In genomic region chr19:2394054-2394668, GRCh38 we compare ENCODE assay signal across 12 cellular contexts. TPM values are rescaled to one million over a fixed set of nuclear protein-coding genes. Genes with fewer than 3 reads are reported as not detected.
DNase-seq lines count a peak whose midpoint lies in the region; ATAC-seq and TF ChIP-seq lines count a peak whose summit lies in the region.
"Had no signal": no experiment of that assay in that cellular context is flagged by ENCODE, and none has a peak within 500 bp of the region (broad histone marks: within the 10 kb centered on the region; RNA-seq: fewer than 3 reads in every experiment).

No MANE protein-coding gene starts in this region.

- H3K27ac Mint-ChIP-seq in activated T-cell treated with anti-CD3 and anti-CD28 coated beads, Interleukin-2, amount 50 U/mL, for 72 hours = no peak overlapping the region

- H3K9me3 ChIP-seq in OCI-LY3 (ENCODE audit: insufficient read depth, low read length) (no peaks in the 10 kb centered on the region), transverse colon (no peaks in the 10 kb centered on the region)

- H3K4me1 Mint-ChIP-seq in activated T-cell treated with anti-CD3 and anti-CD28 coated beads, Interleukin-2, amount 50 U/mL, for 72 hours (ENCODE audit: low read depth) = peaks cover 9% of the 10 kb centered on the region

- peak overlapping the region; percentile 50 for H3K9ac ChIP-seq in OCI-LY3 (ENCODE audit: low read length)

- intact Hi-C loops in transverse colon (cut with DNase I; ENCODE audit: low total_unique reads) = no loop called here

- peak overlapping the region; percentile 69 for H3K4me2 ChIP-seq in OCI-LY3 (ENCODE audit: low read length)

- H3K27ac ChIP-seq in OCI-LY3 (ENCODE audit: low read length) (no peak overlapping the region), transverse colon (peak overlapping the region; percentile 58 to 72 (median 66))

- peaks cover 6% of the 10 kb centered on the region for H3K27me3 Mint-ChIP-seq in activated T-cell treated with anti-CD3 and anti-CD28 coated beads, Interleukin-2, amount 50 U/mL, for 72 hours (ENCODE audit: low read depth)

- H3K4me3 ChIP-seq in OCI-LY3 (ENCODE audit: low read length) (peak overlapping the region; percentile 70), transverse colon (peak overlapping the region in 2 of 4 donors; percentile 15 to 33)

- TF ChIP-seq EP300 in transverse colon (IDR thresholded peaks at IDR 0.05; ENCODE audit: low read depth) = no peak

- no peaks in the 10 kb centered on the region for H3K36me3 Mint-ChIP-seq in activated T-cell treated with anti-CD3 and anti-CD28 coated beads, Interleukin-2, amount 50 U/mL, for 72 hours (ENCODE audit: insufficient read depth in 2 of 2)

- H3K27me3 ChIP-seq in OCI-LY3 (ENCODE audit: low read depth, low read length) = no peaks in the 10 kb centered on the region; the same call in 1 of the 2 replicates
- no peaks in the 10 kb centered on the region for H3K27me3 ChIP-seq in transverse colon

- H3K36me3 ChIP-seq in OCI-LY3 (replicated peaks; ENCODE audit: low read depth, low read length) = no peaks in the 10 kb centered on the region
- H3K36me3 ChIP-seq in transverse colon = no peaks in the 10 kb centered on the region
- H3K36me3 ChIP-seq: WERI-Rb-1 had no signal

- H3K4me3 Mint-ChIP-seq in activated T-cell treated with anti-CD3 and anti-CD28 coated beads, Interleukin-2, amount 50 U/mL, for 72 hours = peak overlapping the region; percentile 54 to 63

- ATAC-seq in activated T-cell treated with anti-CD3 and anti-CD28 coated beads, Interleukin-2, amount 50 U/mL, for 72 hours (replicated peaks in 1 of 2) = no peak
- ATAC-seq in HG02870 (IDR thresholded peaks at IDR 0.05; ENCODE audit: unreplicated experiment) (no peak), HG02759 (IDR thresholded peaks at IDR 0.05; ENCODE audit: unreplicated experiment) (no peak)
- ATAC-seq: esophagus mucosa had no signal

- peak overlapping the region; percentile 80 for H2AFZ ChIP-seq in OCI-LY3 (ENCODE audit: low read depth, low read length)

- H4K20me1 ChIP-seq in OCI-LY3 (ENCODE audit: insufficient read depth, low read length) = no peaks in the 10 kb centered on the region

- peaks cover 11% of the 10 kb centered on the region for H3K4me1 ChIP-seq in OCI-LY3 (ENCODE audit: low read length)
- H3K4me1 ChIP-seq in transverse colon = peaks cover 0 to 16% (median 12%) of the 10 kb centered on the region in 4 donors

- no peak for TF ChIP-seq POLR2A in transverse colon (IDR thresholded peaks at IDR 0.05)

- no peak for DNase-seq in activated T-cell treated with anti-CD3 and anti-CD28 coated beads, Interleukin-2, amount 50 U/mL, for 72 hours
- DNase-seq in activated T-cell treated with anti-CD3 and anti-CD28 coated beads for 4 hours (no peak), germinal center (ENCODE audit: low spot score) (peak; percentile 78), transverse colon (peak; percentile 40), NCI-H446 (lab: John Stamatoyannopoulos, UW) (no peak)
- DNase-seq: mesenchymal stem cell, NCI-H510A treated with DMSO at 0.1 percent for 48 hours, WERI-Rb-1 had no signal

- TF ChIP-seq CTCF in OCI-LY3 (IDR thresholded peaks at IDR 0.05; ENCODE audit: low read depth, low read length) = no peak
- no peak for TF ChIP-seq CTCF in transverse colon (IDR thresholded peaks at IDR 0.05)

- WGBS in transverse colon (ENCODE audit: low coverage in 1 of 2), 2 donors = 27 to 32% methylated on average over 6 to 15 of the region's 15 CpGs

- in situ Hi-C loops in transverse colon (cut with MboI; ENCODE audit: low pct_ligation_motif_present in 1 of 4, low pct_unique_long_range_greater_than_20kb in 1 of 4, low sequenced_read_pairs in 3 of 4) = loop anchor here in 2 of 4 donors (25.0 kb wide), 1 partner anchor 107 kb away; the partner anchor contains the start of gene PEAK3 (in 2 of the 2)

- no peaks in the 10 kb centered on the region for H3K9me3 Mint-ChIP-seq in activated T-cell treated with anti-CD3 and anti-CD28 coated beads, Interleukin-2, amount 50 U/mL, for 72 hours

- no peaks in the 10 kb centered on the region for H3K79me2 ChIP-seq in OCI-LY3 (ENCODE audit: low read length)

RNA-seq across cellular contexts. Expression of gene TIMM13, which starts 33.2 kb away (rescaled TPM):
- 10 to 100 TPM; 51.4 to 54.0 TPM for total RNA-seq in activated T-cell treated with anti-CD3 and anti-CD28 coated beads, Interleukin-2, amount 50 U/mL, for 72 hours
- 10 to 100 TPM; 10.8 to 54.9 (median 30.8) TPM for total RNA-seq in transverse colon

RNA-seq across cellular contexts. Expression of gene TMPRSS9, which starts 34.1 kb away (rescaled TPM):
- total RNA-seq in activated T-cell treated with anti-CD3 and anti-CD28 coated beads, Interleukin-2, amount 50 U/mL, for 72 hours = under 1 TPM in 1 of 2 donors, not detected in 1; 0.19 TPM
- total RNA-seq in transverse colon = under 1 TPM in 1 of 4 donors, not detected in 3; 0.27 TPM
- total RNA-seq: esophagus mucosa had no signal

Comparison
In these comparisons a context has a peak if more than half of its experiments do, and no peak if none do; other contexts are left out.
1. DNase-seq: peak in germinal center (single experiment) and transverse colon (single experiment); none in activated T-cell treated with anti-CD3 and anti-CD28 coated beads, Interleukin-2, amount 50 U/mL, for 72 hours (0 of 2), activated T-cell treated with anti-CD3 and anti-CD28 coated beads for 4 hours (single experiment) and NCI-H446 (0 of 2).